In genomic region chr11:37248145-37248544, GRCh38 we compare ENCODE assay signal across 36 cellular contexts.
"Had no signal": no experiment of that assay in that cellular context is flagged by ENCODE, and none has a peak within 500 bp of the region (broad histone marks: within the 10 kb centered on the region; RNA-seq: fewer than 3 reads in every experiment).

No MANE protein-coding gene starts in this region.

- H3K4me1 ChIP-seq: ascending aorta had no signal

- ATAC-seq: activated CD8-positive, alpha-beta T cell treated with anti-CD3 and anti-CD28 coated beads for 36 hours; activated naive CD8-positive, alpha-beta T cell treated with anti-CD3 and anti-CD28 coated beads, Interleukin-2, amount 50 U/mL, for 24 hours; activated T-cell treated with anti-CD3 and anti-CD28 coated beads, Interleukin-2, amount 50 U/mL, for 4 hours; activated T-cell treated with anti-CD3 and anti-CD28 coated beads, Interleukin-2, amount 50 U/mL, for 72 hours; activated T-helper 17 cell treated with anti-CD3 and anti-CD28 coated beads, Interleukin-2, amount 50 U/mL, for 72 hours had no signal

- H3K4me3 ChIP-seq: ascending aorta, cardiac muscle cell had no signal

- H3K27me3 ChIP-seq: ascending aorta, cardiac muscle cell had no signal

- H3K9me3 Mint-ChIP-seq: activated CD4-positive, alpha-beta T cell treated with anti-CD3 and anti-CD28 coated beads, Interleukin-2, amount 10 ng/mL, durations not matched to agents 24 days and 14 days had no signal

- DNase-seq: activated B cell treated with CpG ODN at 0.5 μM for 24 hours; activated CD4-positive, alpha-beta memory T cell treated with anti-CD3 and anti-CD28 coated beads for 36 hours; activated CD4-positive, alpha-beta T cell treated with anti-CD3 and anti-CD28 coated beads for 4 hours; activated CD4-positive, alpha-beta T cell treated with anti-CD3 and anti-CD28 coated beads, Interleukin-2, amount 10 ng/mL, durations not matched to agents 24 days and 14 days; activated CD4-positive, alpha-beta T cell treated with anti-CD3 and anti-CD28 coated beads, Interleukin-2, amount 50 U/mL, for 1 hour; activated CD4-positive, alpha-beta T cell treated with anti-CD3 and anti-CD28 coated beads, Interleukin-2, amount 50 U/mL, for 4 hours; activated CD4-positive, CD25-positive, alpha-beta regulatory T cell treated with anti-CD3 and anti-CD28 coated beads, Interleukin-2, amount 50 U/mL, for 72 hours; activated CD8-positive, alpha-beta memory T cell treated with anti-CD3 and anti-CD28 coated beads, Interleukin-2, amount 50 U/mL, for 4 hours; activated CD8-positive, alpha-beta T cell treated with anti-CD3 and anti-CD28 coated beads for 36 hours; activated effector memory CD4-positive, alpha-beta T cell treated with anti-CD3 and anti-CD28 coated beads, Interleukin-2, amount 50 U/mL, for 16 hours; activated gamma-delta T cell treated with Interleukin-2 at 50 U/mL for 16 hours; activated naive CD4-positive, alpha-beta T cell; activated naive CD4-positive, alpha-beta T cell treated with anti-CD3 and anti-CD28 coated beads for 36 hours; activated naive CD4-positive, alpha-beta T cell treated with anti-CD3 and anti-CD28 coated beads, Interleukin-2, amount 50 U/mL, for 16 hours; activated naive CD8-positive, alpha-beta T cell treated with anti-CD3 and anti-CD28 coated beads, Interleukin-2, amount 10 ng/mL, durations not matched to agents 7 days and 5 days; activated naive CD8-positive, alpha-beta T cell treated with anti-CD3 and anti-CD28 coated beads, Interleukin-2, amount 50 U/mL, for 24 hours; activated T-cell treated with anti-CD3 and anti-CD28 coated beads for 4 hours; activated T-cell treated with anti-CD3 and anti-CD28 coated beads, Interleukin-2, amount 50 U/mL, for 1 hour; activated T-cell treated with anti-CD3 and anti-CD28 coated beads, Interleukin-2, amount 50 U/mL, for 4 hours; activated T-cell treated with anti-CD3 and anti-CD28 coated beads, Interleukin-2, amount 50 U/mL, for 72 hours; amygdala; anterior cingulate cortex; caudate nucleus; cerebellar nuclear complex; T-helper 1 cell; T-helper 2 cell; T-helper 9 cell had no signal

- H3K36me3 Mint-ChIP-seq: activated CD4-positive, alpha-beta memory T cell treated with anti-CD3 and anti-CD28 coated beads for 36 hours; activated naive CD8-positive, alpha-beta T cell; activated naive CD8-positive, alpha-beta T cell treated with anti-CD3 and anti-CD28 coated beads, Interleukin-2, amount 10 ng/mL, durations not matched to agents 7 days and 5 days; brain had no signal

- H3K27ac Mint-ChIP-seq: activated B cell treated with CpG ODN at 0.5 μM for 24 hours; activated CD4-positive, alpha-beta memory T cell treated with anti-CD3 and anti-CD28 coated beads for 36 hours; activated CD4-positive, alpha-beta T cell treated with anti-CD3 and anti-CD28 coated beads, Interleukin-2, amount 10 ng/mL, durations not matched to agents 24 days and 14 days; activated CD8-positive, alpha-beta T cell treated with anti-CD3 and anti-CD28 coated beads for 36 hours; activated naive CD4-positive, alpha-beta T cell treated with anti-CD3 and anti-CD28 coated beads for 36 hours; activated naive CD8-positive, alpha-beta T cell; activated naive CD8-positive, alpha-beta T cell treated with anti-CD3 and anti-CD28 coated beads, Interleukin-2, amount 10 ng/mL, durations not matched to agents 7 days and 5 days; activated naive CD8-positive, alpha-beta T cell treated with anti-CD3 and anti-CD28 coated beads, Interleukin-2, amount 50 U/mL, for 24 hours; activated T-cell treated with anti-CD3 and anti-CD28 coated beads, Interleukin-2, amount 50 U/mL, for 72 hours; activated T-helper 1 cell treated with anti-CD3 and anti-CD28 coated beads, Interleukin-12 subunit alpha, Interleukin-12 subunit beta, Interleukin-2, Interleukin-4 antibody, amounts not matched to agents 30 ng/mL and 10 ng/mL and 1 ng/mL, durations not matched to agents 14 hours and 24 hours and 36 hours; activated T-helper 17 cell treated with anti-CD3 and anti-CD28 coated beads, Interleukin-2, amount 50 U/mL, for 72 hours; brain; T-helper 1 cell treated with Interleukin-12 subunit alpha and Interleukin-12 subunit beta and Interleukin-4 antibody, amounts not matched to agents 30 μg/mL and 1 μg/mL, for 36 hours; T-helper 2 cell treated with Interferon-gamma antibody and Interleukin-4, amounts not matched to agents 5 μg/mL and 100 μg/mL, for 36 hours had no signal

- H3K36me3 ChIP-seq: ascending aorta, cardiac muscle cell had no signal

- H3K27ac ChIP-seq: ascending aorta, cardiac muscle cell, VCaP had no signal

- H3K9me3 ChIP-seq: ascending aorta had no signal
